In the genomic region with DNA sequence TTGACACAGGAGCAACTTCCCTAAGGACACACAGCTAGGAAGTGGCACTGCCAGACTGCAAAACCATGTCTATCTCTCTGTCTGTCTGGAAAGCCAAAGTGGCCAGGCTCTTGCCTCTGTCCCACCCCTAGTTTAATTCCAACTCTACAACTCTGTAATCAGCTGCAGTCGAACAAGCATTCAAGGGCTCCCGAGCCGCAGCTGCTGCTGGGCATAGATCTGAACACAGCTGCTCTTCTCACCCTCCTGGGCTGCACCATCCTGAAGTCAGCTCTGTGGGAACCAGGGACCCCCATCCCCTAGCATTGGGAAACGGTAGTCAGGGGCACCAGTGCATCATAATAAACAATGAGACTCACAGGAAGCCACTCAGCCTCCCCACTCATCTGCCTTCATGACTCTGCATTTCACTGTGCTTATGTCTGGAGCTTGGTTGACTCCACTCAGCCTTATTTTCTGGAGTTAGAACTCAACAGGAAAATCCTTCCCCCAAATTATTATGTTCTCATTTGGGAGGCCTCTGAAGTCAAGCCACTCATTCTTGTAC, we compare ENCODE assay signal across 19 cellular contexts. TPM values are rescaled to one million over a fixed set of nuclear protein-coding genes. Genes with fewer than 3 reads are reported as not detected.
DNase-seq lines count a peak whose midpoint lies in the region; ATAC-seq and TF ChIP-seq lines count a peak whose summit lies in the region.
"Had no signal": no experiment of that assay in that cellular context is flagged by ENCODE, and none has a peak within 500 bp of the region (broad histone marks: within the 10 kb centered on the region; RNA-seq: fewer than 3 reads in every experiment).

No MANE protein-coding gene starts in this region.

- H3K9me3 Mint-ChIP-seq in CD8-positive, alpha-beta T cell, result peaks cover 2% of the 10 kb centered on the region
- H3K9me3 Mint-ChIP-seq in nephron progenitor cell, result peaks cover 5% of the 10 kb centered on the region

- POLR2A ChIA-PET in CD8-positive, alpha-beta T cell (lab: Charles Lee), result no interaction called here

- no peak overlapping the region for H3K18ac ChIP-seq in mesenchymal stem cell (ENCODE audit: low read depth in 1 of 2, low read length in 2 of 2)

- H2BK120ac ChIP-seq in mesenchymal stem cell (ENCODE audit: low read depth, low read length), result no peak overlapping the region

- ATAC-seq in CD8-positive, alpha-beta T cell, result no peak
- ATAC-seq in HG02763 (IDR thresholded peaks at IDR 0.05; ENCODE audit: unreplicated experiment), result no peak
- ATAC-seq: GM23338 had no signal

- H3K9me3 ChIP-seq in adrenal gland (replicated peaks in 1 of 3) (no peaks in the 10 kb centered on the region), mesenchymal stem cell (ENCODE audit: control insufficient read depth, low read length) (no peaks in the 10 kb centered on the region), smooth muscle cell (replicated peaks; ENCODE audit: low read depth) (no peaks in the 10 kb centered on the region)
- H3K9me3 ChIP-seq in CD8-positive, alpha-beta T cell (ENCODE audit: low read length), result no peaks in the 10 kb centered on the region
- H3K9me3 ChIP-seq: BE2C, HAP-1, SJCRH30 had no signal

- H3K79me1 ChIP-seq in mesenchymal stem cell (replicated peaks; ENCODE audit: low read length, poor library complexity, severe bottlenecking), result no peaks in the 10 kb centered on the region

- no peak overlapping the region for H4K8ac ChIP-seq in mesenchymal stem cell (ENCODE audit: low read length)

- H3K4me1 ChIP-seq in adrenal gland (replicated peaks in 1 of 2) (no peaks in the 10 kb centered on the region), mesenchymal stem cell (ENCODE audit: control insufficient read depth, insufficient read depth, low read depth, low read length) (peaks cover 5% of the 10 kb centered on the region), smooth muscle cell (ENCODE audit: low read depth) (no peaks in the 10 kb centered on the region)
- H3K4me1 ChIP-seq in CD8-positive, alpha-beta T cell (ENCODE audit: insufficient read depth, low read length), result no peaks in the 10 kb centered on the region
- H3K4me1 ChIP-seq: BE2C, SJCRH30 had no signal

- no peaks in the 10 kb centered on the region for H4K20me1 ChIP-seq in smooth muscle cell (ENCODE audit: low read depth)

- H3K79me2 ChIP-seq in smooth muscle cell (ENCODE audit: low read depth), result no peaks in the 10 kb centered on the region

- H3K23ac ChIP-seq in mesenchymal stem cell (ENCODE audit: low read length in 2 of 2), result no peak overlapping the region

- H3K27me3 ChIP-seq in adrenal gland (no peaks in the 10 kb centered on the region), mesenchymal stem cell (ENCODE audit: control insufficient read depth in 1 of 2, insufficient read depth in 1 of 2, low read length in 2 of 2) (peaks cover 0 to 11% of the 10 kb centered on the region in 2 experiments), smooth muscle cell (ENCODE audit: low read depth) (peaks cover 8% of the 10 kb centered on the region)
- no peaks in the 10 kb centered on the region for H3K27me3 ChIP-seq in CD8-positive, alpha-beta T cell (ENCODE audit: insufficient read depth, low read length)
- H3K27me3 ChIP-seq: BE2C, SJCRH30 had no signal

- H3K4me3 ChIP-seq in adrenal gland (no peak overlapping the region), mesenchymal stem cell (ENCODE audit: insufficient read depth in 1 of 2, low read depth in 1 of 2, low read length in 2 of 2) (no peak overlapping the region), smooth muscle cell (no peak overlapping the region)
- H3K4me3 ChIP-seq in CD8-positive, alpha-beta T cell (ENCODE audit: low read depth, low read length), result no peak overlapping the region
- H3K4me3 ChIP-seq: GM23338, HAP-1, SJCRH30 had no signal

- H2AK5ac ChIP-seq in mesenchymal stem cell (ENCODE audit: low read length, severe bottlenecking), result no peak overlapping the region

- no peak overlapping the region for H2BK5ac ChIP-seq in mesenchymal stem cell (ENCODE audit: low read depth, low read length, poor library complexity, severe bottlenecking)

- WGBS in adrenal gland, 4 donors, result 47 to 70% (median 59%) methylated on average over 2 to 4 of the region's 4 CpGs
- WGBS in mesenchymal stem cell, result 76% methylated on average over 4 of the region's 4 CpGs
- WGBS in smooth muscle cell (ENCODE audit: low lambda C conversion rate), result 76% methylated on average over 4 of the region's 4 CpGs

- H2BK12ac ChIP-seq in mesenchymal stem cell (ENCODE audit: low read length in 2 of 2), result peak overlapping the region in 1 of 2 experiments; percentile 10

- no peak overlapping the region for H2AFZ ChIP-seq in mesenchymal stem cell (ENCODE audit: low read depth, low read length)
- no peak overlapping the region for H2AFZ ChIP-seq in smooth muscle cell (ENCODE audit: low read depth)
- H2AFZ ChIP-seq: GM23338 had no signal

- H3K4me2 ChIP-seq in mesenchymal stem cell (ENCODE audit: low read length, poor library complexity, severe bottlenecking), result no peak overlapping the region
- H3K4me2 ChIP-seq in smooth muscle cell, result no peak overlapping the region
- H3K4me2 ChIP-seq: GM23338 had no signal

- TF ChIP-seq POLR2A in adrenal gland (IDR thresholded peaks at IDR 0.05), result no peak

- no peak overlapping the region for H3K27ac Mint-ChIP-seq in CD8-positive, alpha-beta T cell
- H3K27ac Mint-ChIP-seq in nephron progenitor cell, result no peak overlapping the region
- H3K27ac Mint-ChIP-seq: GM23338 had no signal

- TF ChIP-seq CTCF in adrenal gland (IDR thresholded peaks at IDR 0.05), result no peak
- no peak for TF ChIP-seq CTCF in smooth muscle cell (IDR thresholded peaks at IDR 0.05; ENCODE audit: borderline replicate concordance, insufficient read depth, poor library complexity, severe bottlenecking)
- no peak for TF ChIP-seq CTCF in CD8-positive, alpha-beta T cell (IDR thresholded peaks at IDR 0.05)
- TF ChIP-seq CTCF in nephron progenitor cell (IDR thresholded peaks at IDR 0.05), result no peak

- H3K4ac ChIP-seq in mesenchymal stem cell (ENCODE audit: low read depth in 1 of 2, low read length in 2 of 2), result no peak overlapping the region

- no peak overlapping the region for H3K4me3 Mint-ChIP-seq in CD8-positive, alpha-beta T cell
- H3K4me3 Mint-ChIP-seq in nephron progenitor cell, result no peak overlapping the region
- H3K4me3 Mint-ChIP-seq: GM23338 had no signal

- no peaks in the 10 kb centered on the region for H3F3A ChIP-seq in smooth muscle cell (ENCODE audit: low read depth)

- peak overlapping the region; percentile 11 for H4K91ac ChIP-seq in mesenchymal stem cell (ENCODE audit: low read length)

- CTCF ChIA-PET in CD8-positive, alpha-beta T cell (lab: Charles Lee), result no interaction called here

- no peaks in the 10 kb centered on the region for H3K4me1 Mint-ChIP-seq in CD8-positive, alpha-beta T cell (ENCODE audit: low read depth)
- H3K4me1 Mint-ChIP-seq in nephron progenitor cell, result no peaks in the 10 kb centered on the region
- H3K4me1 Mint-ChIP-seq: GM23338 had no signal

- H3K27me3 Mint-ChIP-seq in CD8-positive, alpha-beta T cell (ENCODE audit: low read depth), result peaks cover 25% of the 10 kb centered on the region
- peaks cover 6% of the 10 kb centered on the region for H3K27me3 Mint-ChIP-seq in nephron progenitor cell (ENCODE audit: low read depth, poor library complexity)

- H2BK15ac ChIP-seq in mesenchymal stem cell (ENCODE audit: low read depth, poor library complexity, severe bottlenecking), result no peak overlapping the region

- no peak overlapping the region for H3K14ac ChIP-seq in mesenchymal stem cell (ENCODE audit: low read length in 2 of 2)

- H3K36me3 Mint-ChIP-seq in CD8-positive, alpha-beta T cell, result no peaks in the 10 kb centered on the region
- no peaks in the 10 kb centered on the region for H3K36me3 Mint-ChIP-seq in nephron progenitor cell (ENCODE audit: low read depth)

- H3K27ac ChIP-seq in adrenal gland, result peak overlapping the region in 3 of 5 donors; percentile 64 to 76 (median 73)
- H3K27ac ChIP-seq in mesenchymal stem cell (ENCODE audit: low read length, poor library complexity, severe bottlenecking), result no peak overlapping the region
- H3K27ac ChIP-seq in smooth muscle cell (ENCODE audit: low read depth), result peak overlapping the region; percentile 10
- no peak overlapping the region for H3K27ac ChIP-seq in CD8-positive, alpha-beta T cell (ENCODE audit: low read depth, low read length)
- H3K27ac ChIP-seq: SJCRH30 had no signal

- H3K9ac ChIP-seq in mesenchymal stem cell (ENCODE audit: low read length) (no peak overlapping the region), smooth muscle cell (ENCODE audit: low read depth) (no peak overlapping the region)

- no peaks in the 10 kb centered on the region for H3K36me3 ChIP-seq in adrenal gland (replicated peaks in 1 of 2)
- H3K36me3 ChIP-seq in mesenchymal stem cell (ENCODE audit: control insufficient read depth in 1 of 2, insufficient read depth in 2 of 2, low read depth in 1 of 2, low read length in 2 of 2), result no peaks in the 10 kb centered on the region
- H3K36me3 ChIP-seq in smooth muscle cell (ENCODE audit: low read depth), result no peaks in the 10 kb centered on the region
- H3K36me3 ChIP-seq in CD8-positive, alpha-beta T cell (ENCODE audit: insufficient read depth, low read length), result no peaks in the 10 kb centered on the region
- H3K36me3 ChIP-seq: BE2C, HAP-1, SJCRH30 had no signal

- intact Hi-C loops in adrenal gland (cut with DNase I), result no loop called here
- intact Hi-C loops in CD8-positive, alpha-beta T cell (cut with DNase I, micrococcal nuclease), result no loop called here

- DNase-seq in Daoy (ENCODE audit: low read depth) (peak; percentile 35), adrenal gland (no peak), mesenchymal stem cell (peak; percentile 62), smooth muscle cell (lab: John Stamatoyannopoulos, UW; ENCODE audit: unreplicated experiment) (no peak), nephron progenitor cell (no peak), NCI-H1694 treated with DMSO at 0.1 percent for 48 hours (lab: John Stamatoyannopoulos, UW) (no peak)
- no peak for DNase-seq in CD8-positive, alpha-beta T cell
- DNase-seq: BE2C; KG1; NCI-H1092; NCI-H1436; NCI-H1930; NCI-H510A treated with DMSO at 0.1 percent for 48 hours; NCI-H774; NK-92 treated with Interleukin-12 subunit alpha and Interleukin-12 subunit beta, amount 100 ng/mL, for 24 hours; SJCRH30 had no signal

RNA-seq across cellular contexts. Expression of a gene that starts 44.4 kb away (rescaled TPM):
- total RNA-seq in Daoy (2014; rRNA removed; shearing (Covaris generic)), result 0.09 and 0.34 TPM in 2 replicates
- total RNA-seq in adrenal gland (10 to 100 TPM in 5 of 8 donors, 1 to 10 TPM in 3; 3.6 to 15.5 (median 10.5) TPM), smooth muscle cell (not detected in 2 replicates)
- polyA plus RNA-seq in adrenal gland (10 to 100 TPM in 1 of 3 donors, 1 to 10 TPM in 2; 6.5 to 21.6 (median 7.5) TPM), smooth muscle cell (0.20 and 0.31 TPM in 2 replicates)
- 0.07 TPM for polyA plus RNA-seq in mesenchymal stem cell (2013, experiment 1 of 2)
- 0.05 TPM for polyA plus RNA-seq in mesenchymal stem cell (2013, experiment 2 of 2)
- total RNA-seq in CD8-positive, alpha-beta T cell, result under 1 TPM; 0.14 to 0.19 TPM

Comparison
In these comparisons a context has a peak if more than half of its experiments do, and no peak if none do; other contexts are left out.
1. DNase-seq: peak in Daoy (single experiment) and mesenchymal stem cell (single experiment); none in adrenal gland (0 of 7), smooth muscle cell (single experiment), CD8-positive, alpha-beta T cell (0 of 7), nephron progenitor cell (single experiment) and NCI-H1694 treated with DMSO at 0.1 percent for 48 hours (single experiment).
2. H3K27ac ChIP-seq: peak in adrenal gland (3 of 5) and smooth muscle cell (single experiment); none in mesenchymal stem cell (single experiment) and CD8-positive, alpha-beta T cell (single experiment).